Comparison of ENCODE assay signal across 16 cellular contexts in the genomic region with DNA sequence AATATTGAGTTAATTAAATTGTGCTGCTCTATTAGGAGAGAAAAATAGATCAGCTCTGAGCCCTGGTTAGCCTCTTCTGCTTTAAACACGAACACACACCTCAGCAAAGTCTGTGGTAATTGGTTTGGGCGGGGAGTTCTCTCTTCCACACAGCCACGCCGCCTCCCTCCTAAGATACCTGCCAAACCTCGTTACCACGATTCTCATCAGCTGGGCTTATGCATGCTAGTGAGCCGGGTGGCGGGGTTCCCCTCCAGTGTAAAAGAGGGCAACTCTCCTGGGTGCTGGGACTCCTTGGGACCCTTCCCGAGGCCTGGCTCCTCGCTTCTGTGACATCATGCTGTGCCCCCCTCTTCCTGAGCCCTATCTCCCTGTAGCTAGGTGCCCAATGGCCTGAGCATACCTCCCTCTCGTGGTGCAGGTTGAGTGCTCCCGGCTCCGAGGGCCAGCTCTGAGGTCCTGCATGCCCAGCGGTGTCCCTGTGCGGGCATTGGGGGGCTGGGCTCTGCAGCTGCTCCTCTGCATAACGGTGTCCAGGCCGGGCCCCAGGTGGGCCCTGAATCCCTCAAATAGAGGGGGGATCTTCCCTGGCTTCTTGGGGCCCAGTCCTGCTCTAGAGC.
"Had no signal": no experiment of that assay in that cellular context is flagged by ENCODE, and none has a peak within 500 bp of the region (broad histone marks: within the 10 kb centered on the region; RNA-seq: fewer than 3 reads in every experiment).

No MANE protein-coding gene starts in this region.

- H3K9me3 ChIP-seq: esophagus muscularis mucosa, left lung, suprapubic skin had no signal

- H3K36me3 ChIP-seq: esophagus muscularis mucosa, left lung, suprapubic skin had no signal

- ATAC-seq: left lung; naive thymus-derived CD4-positive, alpha-beta T cell; T-cell had no signal

- DNase-seq: activated CD4-positive, alpha-beta memory T cell treated with anti-CD3 and anti-CD28 coated beads, Interleukin-2, amount 10 ng/mL, durations not matched to agents 7 days and 5 days; activated effector memory CD4-positive, alpha-beta T cell treated with anti-CD3 and anti-CD28 coated beads, Interleukin-2, amount 50 U/mL, for 16 hours; activated T-cell treated with anti-CD3 and anti-CD28 coated beads, Interleukin-2, amount 50 U/mL, for 48 hours; effector CD4-positive, alpha-beta T cell; hippocampal formation; naive thymus-derived CD4-positive, alpha-beta T cell; posterior cingulate gyrus; stimulated activated CD4-positive, alpha-beta T cell treated with anti-CD3 and anti-CD28 coated beads, Interleukin-4, amount 100 ng/mL, for 24 hours; stimulated activated naive CD4-positive, alpha-beta T cell treated with Interleukin-2 at 50 U/mL for 16 hours; T-cell; T-helper 9 cell; trophoblast cell had no signal

- H3K27ac ChIP-seq: coronary artery, esophagus muscularis mucosa, left lung, suprapubic skin had no signal

- H3K4me3 ChIP-seq: coronary artery, esophagus muscularis mucosa, left lung, suprapubic skin had no signal

- H3K4me1 ChIP-seq: left lung had no signal
